In the genomic region with DNA sequence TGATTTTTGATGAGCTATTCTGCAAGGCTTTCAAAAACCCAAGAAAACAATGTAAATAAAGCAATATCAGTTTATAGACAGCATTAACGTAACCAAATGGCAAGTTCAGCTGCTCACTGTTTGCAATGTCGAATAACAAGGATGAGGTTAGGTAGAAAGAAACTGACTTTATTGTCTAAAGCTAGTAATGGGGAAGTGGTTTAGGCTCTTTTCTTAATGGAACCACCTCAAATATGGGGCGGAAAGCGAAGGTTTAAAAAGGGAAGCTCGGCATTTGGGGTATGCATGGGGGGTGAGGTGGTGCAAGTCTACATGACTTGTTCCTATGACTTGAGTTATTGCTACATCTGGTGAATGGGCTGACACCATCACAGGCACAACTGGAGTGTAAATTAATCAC, we compare ENCODE assay signal across 27 cellular contexts.
"Had no signal": no experiment of that assay in that cellular context is flagged by ENCODE, and none has a peak within 500 bp of the region (broad histone marks: within the 10 kb centered on the region; RNA-seq: fewer than 3 reads in every experiment).

No MANE protein-coding gene starts in this region.

- H3K4me1 ChIP-seq: breast epithelium, gastroesophageal sphincter, pancreas, psoas muscle, sigmoid colon, upper lobe of left lung had no signal

- ATAC-seq: activated CD4-positive, alpha-beta T cell treated with anti-CD3 and anti-CD28 coated beads for 36 hours; activated CD8-positive, alpha-beta memory T cell treated with anti-CD3 and anti-CD28 coated beads, Interleukin-2, amount 10 ng/mL, durations not matched to agents 7 days and 5 days; activated CD8-positive, alpha-beta T cell treated with anti-CD3 and anti-CD28 coated beads, Interleukin-2, amount 10 ng/mL, durations not matched to agents 7 days and 5 days; activated naive CD4-positive, alpha-beta T cell treated with anti-CD3 and anti-CD28 coated beads, Interleukin-2, amount 50 U/mL, for 72 hours; activated T-cell treated with anti-CD3 and anti-CD28 coated beads, Interleukin-2, amount 50 U/mL, for 72 hours; gastroesophageal sphincter; left colon; pancreas; psoas muscle; stimulated activated memory B cell treated with anti-CD40 and anti-IgM and Interleukin-4, amounts not matched to agents 10 μg/mL and 1 μg/mL and 100 μg/mL, for 72 hours; stimulated activated naive CD8-positive, alpha-beta T cell treated with anti-CD3 and anti-CD28 coated beads, Interleukin-15, amount 100 ng/mL, for 72 hours had no signal

- H3K27me3 ChIP-seq: breast epithelium, gastroesophageal sphincter, pancreas, sigmoid colon, upper lobe of left lung had no signal

- H3K27me3 Mint-ChIP-seq: activated CD4-positive, alpha-beta T cell treated with anti-CD3 and anti-CD28 coated beads for 36 hours; activated CD8-positive, alpha-beta memory T cell treated with anti-CD3 and anti-CD28 coated beads, Interleukin-2, amount 10 ng/mL, durations not matched to agents 7 days and 5 days; naive B cell; stimulated activated memory B cell treated with anti-CD40 and anti-IgM and Interleukin-4, amounts not matched to agents 10 μg/mL and 1 μg/mL and 100 μg/mL, for 72 hours; stimulated activated naive CD8-positive, alpha-beta T cell treated with anti-CD3 and anti-CD28 coated beads, Interleukin-15, amount 100 ng/mL, for 72 hours had no signal

- H3K4me3 Mint-ChIP-seq: activated CD4-positive, alpha-beta T cell treated with anti-CD3 and anti-CD28 coated beads for 36 hours; activated CD8-positive, alpha-beta memory T cell treated with anti-CD3 and anti-CD28 coated beads, Interleukin-2, amount 10 ng/mL, durations not matched to agents 7 days and 5 days; activated CD8-positive, alpha-beta T cell treated with anti-CD3 and anti-CD28 coated beads, Interleukin-2, amount 10 ng/mL, durations not matched to agents 7 days and 5 days; activated T-cell treated with anti-CD3 and anti-CD28 coated beads, Interleukin-2, amount 50 U/mL, for 72 hours; mesothelial cell of epicardium; naive B cell; nephron progenitor cell; stimulated activated memory B cell treated with anti-CD40 and anti-IgM and Interleukin-4, amounts not matched to agents 10 μg/mL and 1 μg/mL and 100 μg/mL, for 72 hours; stimulated activated naive CD8-positive, alpha-beta T cell treated with anti-CD3 and anti-CD28 coated beads, Interleukin-15, amount 100 ng/mL, for 72 hours had no signal

- H3K4me3 ChIP-seq: breast epithelium, gastroesophageal sphincter, pancreas, psoas muscle, sigmoid colon, upper lobe of left lung had no signal

- H3K27ac ChIP-seq: breast epithelium, gastroesophageal sphincter, pancreas, psoas muscle, sigmoid colon, upper lobe of left lung had no signal

- H3K36me3 ChIP-seq: breast epithelium, gastroesophageal sphincter, pancreas, sigmoid colon, upper lobe of left lung had no signal

- H3K36me3 Mint-ChIP-seq: activated CD8-positive, alpha-beta memory T cell treated with anti-CD3 and anti-CD28 coated beads, Interleukin-2, amount 10 ng/mL, durations not matched to agents 7 days and 5 days; activated naive CD4-positive, alpha-beta T cell treated with anti-CD3 and anti-CD28 coated beads, Interleukin-2, amount 50 U/mL, for 72 hours; mesothelial cell of epicardium; naive B cell; stimulated activated memory B cell treated with anti-CD40 and anti-IgM and Interleukin-4, amounts not matched to agents 10 μg/mL and 1 μg/mL and 100 μg/mL, for 72 hours had no signal

- H3K9me3 ChIP-seq: breast epithelium, gastroesophageal sphincter, pancreas, psoas muscle, sigmoid colon, upper lobe of left lung had no signal

- DNase-seq: activated CD4-positive, alpha-beta T cell treated with anti-CD3 and anti-CD28 coated beads for 36 hours; activated CD4-positive, CD25-positive, alpha-beta regulatory T cell; activated CD8-positive, alpha-beta memory T cell treated with anti-CD3 and anti-CD28 coated beads, Interleukin-2, amount 10 ng/mL, durations not matched to agents 7 days and 5 days; activated CD8-positive, alpha-beta T cell treated with anti-CD3 and anti-CD28 coated beads, Interleukin-2, amount 10 ng/mL, durations not matched to agents 7 days and 5 days; activated naive CD4-positive, alpha-beta T cell; activated T-cell treated with anti-CD3 and anti-CD28 coated beads, Interleukin-2, amount 50 U/mL, for 72 hours; central memory CD4-positive, alpha-beta T cell; hippocampal formation; left colon; mammary epithelial cell; naive B cell; nephron progenitor cell; nucleus accumbens; pancreas; psoas muscle; sigmoid colon; small intestine; stimulated activated CD4-positive, alpha-beta T cell treated with anti-CD3 and anti-CD28 coated beads, Interleukin-4, amount 100 ng/mL, for 4 hours; stimulated activated CD8-positive, alpha-beta memory T cell treated with anti-CD3 and anti-CD28 coated beads, Interleukin-4, amount 100 ng/mL, for 48 hours; stimulated activated naive CD8-positive, alpha-beta T cell treated with anti-CD3 and anti-CD28 coated beads, Interleukin-15, amount 100 ng/mL, for 72 hours; substantia nigra; upper lobe of left lung had no signal

- H3K27ac Mint-ChIP-seq: activated CD4-positive, alpha-beta T cell treated with anti-CD3 and anti-CD28 coated beads for 36 hours; activated CD8-positive, alpha-beta memory T cell treated with anti-CD3 and anti-CD28 coated beads, Interleukin-2, amount 10 ng/mL, durations not matched to agents 7 days and 5 days; activated CD8-positive, alpha-beta T cell treated with anti-CD3 and anti-CD28 coated beads, Interleukin-2, amount 10 ng/mL, durations not matched to agents 7 days and 5 days; activated naive CD4-positive, alpha-beta T cell treated with anti-CD3 and anti-CD28 coated beads, Interleukin-2, amount 50 U/mL, for 72 hours; activated T-cell treated with anti-CD3 and anti-CD28 coated beads, Interleukin-2, amount 50 U/mL, for 72 hours; mesothelial cell of epicardium; naive B cell; nephron progenitor cell; stimulated activated memory B cell treated with anti-CD40 and anti-IgM and Interleukin-4, amounts not matched to agents 10 μg/mL and 1 μg/mL and 100 μg/mL, for 72 hours; stimulated activated naive CD8-positive, alpha-beta T cell treated with anti-CD3 and anti-CD28 coated beads, Interleukin-15, amount 100 ng/mL, for 72 hours had no signal

- H3K4me1 Mint-ChIP-seq: activated CD4-positive, alpha-beta T cell treated with anti-CD3 and anti-CD28 coated beads for 36 hours; activated CD8-positive, alpha-beta memory T cell treated with anti-CD3 and anti-CD28 coated beads, Interleukin-2, amount 10 ng/mL, durations not matched to agents 7 days and 5 days; naive B cell; stimulated activated memory B cell treated with anti-CD40 and anti-IgM and Interleukin-4, amounts not matched to agents 10 μg/mL and 1 μg/mL and 100 μg/mL, for 72 hours; stimulated activated naive CD8-positive, alpha-beta T cell treated with anti-CD3 and anti-CD28 coated beads, Interleukin-15, amount 100 ng/mL, for 72 hours had no signal
